In genomic region chr5:79745255-79745654, GRCh38 we compare ENCODE assay signal across 29 cellular contexts.
"Had no signal": no experiment of that assay in that cellular context is flagged by ENCODE, and none has a peak within 500 bp of the region (broad histone marks: within the 10 kb centered on the region; RNA-seq: fewer than 3 reads in every experiment).

No MANE protein-coding gene starts in this region.

- H2AFZ ChIP-seq: PC-9 had no signal

- H3K4me2 ChIP-seq: KMS-11, PC-9, SK-N-SH had no signal

- H3K9me3 ChIP-seq: SJSA1, SK-N-SH had no signal

- H3K4me1 ChIP-seq: SJSA1 had no signal

- FAIRE-seq: RCC 7860, TTC549 had no signal

- DNase-seq: activated CD4-positive, alpha-beta T cell treated with anti-CD3 and anti-CD28 coated beads, Interleukin-2, amount 10 ng/mL, durations not matched to agents 24 days and 14 days; activated CD4-positive, alpha-beta T cell treated with anti-CD3 and anti-CD28 coated beads, Interleukin-2, amount 50 U/mL, for 4 hours; activated CD8-positive, alpha-beta T cell treated with anti-CD3 and anti-CD28 coated beads for 36 hours; activated effector memory CD4-positive, alpha-beta T cell treated with anti-CD3 and anti-CD28 coated beads, Interleukin-2, amount 50 U/mL, for 16 hours; activated naive CD4-positive, alpha-beta T cell; activated naive CD4-positive, alpha-beta T cell treated with anti-CD3 and anti-CD28 coated beads, Interleukin-2, amount 50 U/mL, for 16 hours; activated naive CD8-positive, alpha-beta T cell treated with anti-CD3 and anti-CD28 coated beads for 36 hours; activated T-cell treated with anti-CD3 and anti-CD28 coated beads, Interleukin-2, amount 50 U/mL, for 1 hour; activated T-cell treated with anti-CD3 and anti-CD28 coated beads, Interleukin-2, amount 50 U/mL, for 72 hours; amniotic stem cell; aorta; brain microvascular endothelial cell; MM.1S; NCI-H1092; NCI-H1436 treated with DMSO at 0.1 percent for 48 hours; NCI-H1694 treated with DMSO at 0.1 percent for 48 hours; NCI-H2029; NCI-H345; NCI-H524 treated with DMSO at 0.1 percent for 48 hours; NK-92 treated with Interleukin-12 subunit alpha and Interleukin-12 subunit beta, amount 100 ng/mL, for 24 hours; PC-9; SK-N-SH; T1000 had no signal

- H3K36me3 ChIP-seq: brain microvascular endothelial cell, SJSA1 had no signal

- H3K27ac ChIP-seq: brain microvascular endothelial cell, KMS-11, PC-9, RWPE1, SJSA1 had no signal

- H3K9ac ChIP-seq: KMS-11, SK-N-SH had no signal

- H3K4me3 ChIP-seq: PC-9, SJSA1 had no signal

- ATAC-seq: activated CD8-positive, alpha-beta T cell treated with anti-CD3 and anti-CD28 coated beads for 36 hours; activated T-cell treated with anti-CD3 and anti-CD28 coated beads, Interleukin-2, amount 50 U/mL, for 72 hours; activated T-helper 17 cell treated with anti-CD3 and anti-CD28 coated beads, Interleukin-2, amount 50 U/mL, for 72 hours had no signal

- H3K27me3 ChIP-seq: brain microvascular endothelial cell had no signal
